Comparison of ENCODE assay signal across 1 cellular context in the genomic region with DNA sequence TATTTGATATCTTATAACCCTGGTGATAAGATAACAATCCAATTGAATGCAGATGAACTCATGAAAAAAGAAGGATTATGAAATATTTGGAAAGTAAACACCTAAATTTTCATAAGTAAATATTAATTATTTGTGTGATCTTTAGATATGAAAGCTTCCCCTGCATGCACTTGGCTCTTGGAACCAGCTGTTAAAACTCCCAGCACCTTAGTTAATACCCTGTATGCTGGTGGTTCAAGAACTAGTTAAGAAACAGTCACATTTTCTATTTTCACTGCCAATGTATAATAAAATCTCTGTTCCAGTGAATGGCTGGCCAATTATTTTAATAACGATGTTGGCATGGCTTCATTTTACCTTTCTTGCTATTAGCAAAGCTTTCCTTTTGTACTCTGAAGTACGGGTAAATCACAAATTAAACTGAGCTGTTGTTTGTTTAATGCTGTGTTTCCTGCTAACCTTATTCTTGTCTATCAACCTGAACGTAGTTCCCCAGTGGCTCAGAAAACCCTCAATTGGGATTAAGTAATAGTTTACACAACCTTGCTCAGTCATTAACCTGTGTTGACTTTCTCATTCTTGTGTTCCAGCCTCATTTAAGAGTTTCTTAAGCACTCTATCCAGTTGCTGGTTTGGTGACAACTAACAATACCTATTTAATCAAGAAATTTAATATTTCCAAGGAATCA.
A peak's percentile ranks its signal among the peaks of the same experiment; 100 is the strongest.
TF ChIP-seq lines count a peak whose summit lies in the region.

No MANE protein-coding gene starts in this region.

TF ChIP-seq in HepG2, 621 proteins besides CTCF, POLR2A, EP300 and RAD21 (continues in another document):
- TF ChIP-seq MBNL3 (CRISPR knock-in tag; conservative IDR thresholded peaks at IDR 0.05) (no peak), ZBTB21 (CRISPR knock-in tag; IDR thresholded peaks at IDR 0.05) (no peak), MED1 (CRISPR knock-in tag; IDR thresholded peaks at IDR 0.05) (peak; percentile 63), ZNF609 (CRISPR knock-in tag; IDR thresholded peaks at IDR 0.05; ENCODE audit: borderline replicate concordance) (peak; percentile 42; the same call in 1 of the 2 replicates), ZNF280D (CRISPR knock-in tag; IDR thresholded peaks at IDR 0.05) (no peak), POGZ (CRISPR knock-in tag; IDR thresholded peaks at IDR 0.05) (peak; percentile 38; the same call in 1 of the 2 replicates), DDIT3 (CRISPR knock-in tag; IDR thresholded peaks at IDR 0.05) (no peak), ZNF709 (CRISPR knock-in tag; IDR thresholded peaks at IDR 0.05) (no peak), ZNF367 (CRISPR knock-in tag; IDR thresholded peaks at IDR 0.05; ENCODE audit: borderline replicate concordance) (no peak), MAFG (CRISPR knock-in tag; IDR thresholded peaks at IDR 0.05) (no peak), ZNF12 (CRISPR knock-in tag; IDR thresholded peaks at IDR 0.05) (no peak), ZNF547 (CRISPR knock-in tag; IDR thresholded peaks at IDR 0.05) (no peak), CHCHD3 (CRISPR knock-in tag; IDR thresholded peaks at IDR 0.05) (no peak), IRX3 (CRISPR knock-in tag; IDR thresholded peaks at IDR 0.05; ENCODE audit: borderline replicate concordance, low read depth) (no peak), ARNTL (CRISPR knock-in tag; IDR thresholded peaks at IDR 0.05) (no peak), SP1 (IDR thresholded peaks at IDR 0.05) (no peak), SP1 (CRISPR knock-in tag; IDR thresholded peaks at IDR 0.05) (no peak), ZNF207 (IDR thresholded peaks at IDR 0.05; ENCODE audit: borderline replicate concordance) (no peak), SKI (IDR thresholded peaks at IDR 0.05; ENCODE audit: partially characterized antibody) (no peak), NFIB (CRISPR knock-in tag; IDR thresholded peaks at IDR 0.05; ENCODE audit: borderline replicate concordance) (no peak), ATM (IDR thresholded peaks at IDR 0.05; ENCODE audit: borderline replicate concordance) (no peak), HNRNPL (IDR thresholded peaks at IDR 0.05; ENCODE audit: low read depth, low read length) (no peak), FOXA3 (CRISPR knock-in tag; IDR thresholded peaks at IDR 0.05) (peak; percentile 89), ZMYM4 (CRISPR knock-in tag; IDR thresholded peaks at IDR 0.05) (peak; percentile 15; the same call in 1 of the 2 replicates), ZKSCAN5 (CRISPR knock-in tag; IDR thresholded peaks at IDR 0.05) (no peak), ZC3H13 (CRISPR knock-in tag; IDR thresholded peaks at IDR 0.05) (no peak), ATF1 (CRISPR knock-in tag; IDR thresholded peaks at IDR 0.05) (no peak), ZNF550 (CRISPR knock-in tag; IDR thresholded peaks at IDR 0.05; ENCODE audit: borderline replicate concordance) (no peak), ELK4 (CRISPR knock-in tag; IDR thresholded peaks at IDR 0.05; ENCODE audit: borderline replicate concordance) (no peak), ZGPAT (CRISPR knock-in tag; IDR thresholded peaks at IDR 0.05) (0 out of 2 replicates have a peak, but pooled peaks have one; percentile 43), ASH2L (IDR thresholded peaks at IDR 0.05; ENCODE audit: insufficient read length, low read depth, low read length) (no peak), ZNF446 (CRISPR knock-in tag; IDR thresholded peaks at IDR 0.05) (no peak), MAFF (IDR thresholded peaks at IDR 0.05; ENCODE audit: low read depth, low read length) (no peak), KDM1A (CRISPR knock-in tag; IDR thresholded peaks at IDR 0.05) (no peak), CBX1 (IDR thresholded peaks at IDR 0.05; ENCODE audit: low read depth) (no peak), GTF2F1 (IDR thresholded peaks at IDR 0.05; ENCODE audit: low read length) (no peak), NFE2L1 (CRISPR knock-in tag; IDR thresholded peaks at IDR 0.05; ENCODE audit: borderline replicate concordance) (no peak)
- TF ChIP-seq, protein P1, sequence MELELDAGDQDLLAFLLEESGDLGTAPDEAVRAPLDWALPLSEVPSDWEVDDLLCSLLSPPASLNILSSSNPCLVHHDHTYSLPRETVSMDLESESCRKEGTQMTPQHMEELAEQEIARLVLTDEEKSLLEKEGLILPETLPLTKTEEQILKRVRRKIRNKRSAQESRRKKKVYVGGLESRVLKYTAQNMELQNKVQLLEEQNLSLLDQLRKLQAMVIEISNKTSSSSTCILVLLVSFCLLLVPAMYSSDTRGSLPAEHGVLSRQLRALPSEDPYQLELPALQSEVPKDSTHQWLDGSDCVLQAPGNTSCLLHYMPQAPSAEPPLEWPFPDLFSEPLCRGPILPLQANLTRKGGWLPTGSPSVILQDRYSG (CRISPR knock-in tag; IDR thresholded peaks at IDR 0.05) = no peak
- TF ChIP-seq, protein P2, sequence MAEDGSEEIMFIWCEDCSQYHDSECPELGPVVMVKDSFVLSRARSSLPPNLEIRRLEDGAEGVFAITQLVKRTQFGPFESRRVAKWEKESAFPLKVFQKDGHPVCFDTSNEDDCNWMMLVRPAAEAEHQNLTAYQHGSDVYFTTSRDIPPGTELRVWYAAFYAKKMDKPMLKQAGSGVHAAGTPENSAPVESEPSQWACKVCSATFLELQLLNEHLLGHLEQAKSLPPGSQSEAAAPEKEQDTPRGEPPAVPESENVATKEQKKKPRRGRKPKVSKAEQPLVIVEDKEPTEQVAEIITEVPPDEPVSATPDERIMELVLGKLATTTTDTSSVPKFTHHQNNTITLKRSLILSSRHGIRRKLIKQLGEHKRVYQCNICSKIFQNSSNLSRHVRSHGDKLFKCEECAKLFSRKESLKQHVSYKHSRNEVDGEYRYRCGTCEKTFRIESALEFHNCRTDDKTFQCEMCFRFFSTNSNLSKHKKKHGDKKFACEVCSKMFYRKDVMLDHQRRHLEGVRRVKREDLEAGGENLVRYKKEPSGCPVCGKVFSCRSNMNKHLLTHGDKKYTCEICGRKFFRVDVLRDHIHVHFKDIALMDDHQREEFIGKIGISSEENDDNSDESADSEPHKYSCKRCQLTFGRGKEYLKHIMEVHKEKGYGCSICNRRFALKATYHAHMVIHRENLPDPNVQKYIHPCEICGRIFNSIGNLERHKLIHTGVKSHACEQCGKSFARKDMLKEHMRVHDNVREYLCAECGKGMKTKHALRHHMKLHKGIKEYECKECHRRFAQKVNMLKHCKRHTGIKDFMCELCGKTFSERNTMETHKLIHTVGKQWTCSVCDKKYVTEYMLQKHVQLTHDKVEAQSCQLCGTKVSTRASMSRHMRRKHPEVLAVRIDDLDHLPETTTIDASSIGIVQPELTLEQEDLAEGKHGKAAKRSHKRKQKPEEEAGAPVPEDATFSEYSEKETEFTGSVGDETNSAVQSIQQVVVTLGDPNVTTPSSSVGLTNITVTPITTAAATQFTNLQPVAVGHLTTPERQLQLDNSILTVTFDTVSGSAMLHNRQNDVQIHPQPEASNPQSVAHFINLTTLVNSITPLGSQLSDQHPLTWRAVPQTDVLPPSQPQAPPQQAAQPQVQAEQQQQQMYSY (CRISPR knock-in tag; IDR thresholded peaks at IDR 0.05) = no peak
- TF ChIP-seq, protein P3, sequence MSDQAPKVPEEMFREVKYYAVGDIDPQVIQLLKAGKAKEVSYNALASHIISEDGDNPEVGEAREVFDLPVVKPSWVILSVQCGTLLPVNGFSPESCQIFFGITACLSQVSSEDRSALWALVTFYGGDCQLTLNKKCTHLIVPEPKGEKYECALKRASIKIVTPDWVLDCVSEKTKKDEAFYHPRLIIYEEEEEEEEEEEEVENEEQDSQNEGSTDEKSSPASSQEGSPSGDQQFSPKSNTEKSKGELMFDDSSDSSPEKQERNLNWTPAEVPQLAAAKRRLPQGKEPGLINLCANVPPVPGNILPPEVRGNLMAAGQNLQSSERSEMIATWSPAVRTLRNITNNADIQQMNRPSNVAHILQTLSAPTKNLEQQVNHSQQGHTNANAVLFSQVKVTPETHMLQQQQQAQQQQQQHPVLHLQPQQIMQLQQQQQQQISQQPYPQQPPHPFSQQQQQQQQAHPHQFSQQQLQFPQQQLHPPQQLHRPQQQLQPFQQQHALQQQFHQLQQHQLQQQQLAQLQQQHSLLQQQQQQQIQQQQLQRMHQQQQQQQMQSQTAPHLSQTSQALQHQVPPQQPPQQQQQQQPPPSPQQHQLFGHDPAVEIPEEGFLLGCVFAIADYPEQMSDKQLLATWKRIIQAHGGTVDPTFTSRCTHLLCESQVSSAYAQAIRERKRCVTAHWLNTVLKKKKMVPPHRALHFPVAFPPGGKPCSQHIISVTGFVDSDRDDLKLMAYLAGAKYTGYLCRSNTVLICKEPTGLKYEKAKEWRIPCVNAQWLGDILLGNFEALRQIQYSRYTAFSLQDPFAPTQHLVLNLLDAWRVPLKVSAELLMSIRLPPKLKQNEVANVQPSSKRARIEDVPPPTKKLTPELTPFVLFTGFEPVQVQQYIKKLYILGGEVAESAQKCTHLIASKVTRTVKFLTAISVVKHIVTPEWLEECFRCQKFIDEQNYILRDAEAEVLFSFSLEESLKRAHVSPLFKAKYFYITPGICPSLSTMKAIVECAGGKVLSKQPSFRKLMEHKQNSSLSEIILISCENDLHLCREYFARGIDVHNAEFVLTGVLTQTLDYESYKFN (CRISPR knock-in tag; conservative IDR thresholded peaks at IDR 0.05) = peak; percentile 61
